In the genomic region with DNA sequence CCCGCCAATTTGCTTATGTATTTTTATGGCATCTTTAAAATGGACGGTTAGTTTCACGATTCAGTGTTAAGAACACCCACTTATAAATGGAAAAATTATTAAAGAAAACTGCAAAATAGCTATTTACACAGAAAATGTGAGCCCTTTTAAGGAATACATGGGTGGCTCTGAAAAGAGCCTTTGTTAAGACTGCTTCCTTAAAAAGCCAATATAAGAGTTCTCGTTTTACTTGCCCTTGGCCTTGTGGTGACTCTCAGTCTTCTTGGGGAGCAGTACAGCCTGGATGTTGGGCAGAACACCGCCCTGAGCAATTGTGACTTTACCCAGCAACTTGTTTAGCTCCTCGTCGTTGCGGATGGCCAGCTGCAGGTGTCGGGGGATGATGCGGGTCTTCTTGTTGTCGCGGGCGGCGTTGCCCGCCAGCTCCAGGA, we compare ENCODE assay signal across 8 cellular contexts.
DNase-seq lines count a peak whose midpoint lies in the region; ATAC-seq and TF ChIP-seq lines count a peak whose summit lies in the region.

No MANE protein-coding gene starts in this region.

- peak; percentile 55 for DNase-seq in activated effector memory CD4-positive, alpha-beta T cell treated with Interleukin-2 at 50 U/mL for 16 hours
- DNase-seq in activated effector memory CD4-positive, alpha-beta T cell treated with anti-CD3 and anti-CD28 coated beads, Interleukin-2, amount 50 U/mL, for 16 hours = no peak
- DNase-seq in HS-27A (ENCODE audit: low read depth) (peak; percentile 51), right atrium auricular region (ENCODE audit: low spot score) (no peak), smooth muscle cell (lab: John Stamatoyannopoulos, UW; ENCODE audit: unreplicated experiment) (no peak), C1 segment of cervical spinal cord (lab: John Stamatoyannopoulos, UW) (no peak), GM10266 (ENCODE audit: extremely low spot score) (no peak)

- H3K9me3 Mint-ChIP-seq in activated T-helper 17 cell treated with anti-CD3 and anti-CD28 coated beads, Interleukin-2, amount 50 U/mL, for 72 hours = no peaks in the 10 kb centered on the region

- peak overlapping the region; percentile 99 for H3K4me3 Mint-ChIP-seq in activated T-helper 17 cell treated with anti-CD3 and anti-CD28 coated beads, Interleukin-2, amount 50 U/mL, for 72 hours

- H3K79me2 ChIP-seq in smooth muscle cell (ENCODE audit: low read depth) = peaks cover 3% of the 10 kb centered on the region

- H3K9ac ChIP-seq in smooth muscle cell (ENCODE audit: low read depth) = peak overlapping the region; percentile 73

- peak overlapping the region; percentile 92 for H3K4me2 ChIP-seq in smooth muscle cell

- peaks cover 21% of the 10 kb centered on the region for H3K4me1 Mint-ChIP-seq in activated T-helper 17 cell treated with anti-CD3 and anti-CD28 coated beads, Interleukin-2, amount 50 U/mL, for 72 hours

- peak overlapping the region; percentile 4 for H2AFZ ChIP-seq in smooth muscle cell (ENCODE audit: low read depth)

- peaks cover 0 to 37% of the 10 kb centered on the region in 2 donors for H3K4me1 ChIP-seq in right atrium auricular region
- peaks cover 21% of the 10 kb centered on the region for H3K4me1 ChIP-seq in smooth muscle cell (ENCODE audit: low read depth)

- H3K27me3 ChIP-seq in right atrium auricular region = no peaks in the 10 kb centered on the region
- no peaks in the 10 kb centered on the region for H3K27me3 ChIP-seq in smooth muscle cell (ENCODE audit: low read depth)

- peaks cover 8% of the 10 kb centered on the region for H4K20me1 ChIP-seq in smooth muscle cell (ENCODE audit: low read depth)

- peaks cover 18% of the 10 kb centered on the region for H3F3A ChIP-seq in smooth muscle cell (ENCODE audit: low read depth)

- H3K9me3 ChIP-seq in right atrium auricular region (no peaks in the 10 kb centered on the region), smooth muscle cell (replicated peaks; ENCODE audit: low read depth) (no peaks in the 10 kb centered on the region)

- 1% methylated on average over 15 of the region's 15 CpGs for WGBS in smooth muscle cell (ENCODE audit: low lambda C conversion rate)

- TF ChIP-seq CTCF in right atrium auricular region (IDR thresholded peaks at IDR 0.05) (no peak), smooth muscle cell (IDR thresholded peaks at IDR 0.05; ENCODE audit: borderline replicate concordance, insufficient read depth, poor library complexity, severe bottlenecking) (no peak), GM10266 (IDR thresholded peaks at IDR 0.05; ENCODE audit: control insufficient read depth, insufficient read depth, low read depth, missing control alignments) (no peak)

- H3K36me3 ChIP-seq in right atrium auricular region (no peaks in the 10 kb centered on the region), smooth muscle cell (ENCODE audit: low read depth) (no peaks in the 10 kb centered on the region)

- H3K36me3 Mint-ChIP-seq in activated T-helper 17 cell treated with anti-CD3 and anti-CD28 coated beads, Interleukin-2, amount 50 U/mL, for 72 hours (ENCODE audit: low read depth) = peaks cover 46% of the 10 kb centered on the region

- H3K27me3 Mint-ChIP-seq in activated T-helper 17 cell treated with anti-CD3 and anti-CD28 coated beads, Interleukin-2, amount 50 U/mL, for 72 hours = no peaks in the 10 kb centered on the region

- peak overlapping the region; percentile 99 for H3K27ac Mint-ChIP-seq in activated T-helper 17 cell treated with anti-CD3 and anti-CD28 coated beads, Interleukin-2, amount 50 U/mL, for 72 hours

- H3K4me3 ChIP-seq in right atrium auricular region (peak overlapping the region; percentile 64 to 67), smooth muscle cell (peak overlapping the region; percentile 79)

- ATAC-seq in activated T-helper 17 cell treated with anti-CD3 and anti-CD28 coated beads, Interleukin-2, amount 50 U/mL, for 72 hours (replicated peaks) = peak; percentile 8

- H3K27ac ChIP-seq in right atrium auricular region = peak overlapping the region; percentile 91 to 95
- peak overlapping the region; percentile 91 for H3K27ac ChIP-seq in smooth muscle cell (ENCODE audit: low read depth)

Comparison
In these comparisons a context has a peak if more than half of its experiments do, and no peak if none do; other contexts are left out.
1. DNase-seq: peak in activated effector memory CD4-positive, alpha-beta T cell treated with Interleukin-2 at 50 U/mL for 16 hours (single experiment) and HS-27A (single experiment); none in activated effector memory CD4-positive, alpha-beta T cell treated with anti-CD3 and anti-CD28 coated beads, Interleukin-2, amount 50 U/mL, for 16 hours (single experiment), right atrium auricular region (single experiment), smooth muscle cell (single experiment), C1 segment of cervical spinal cord (0 of 14) and GM10266 (single experiment).